In the genomic region with DNA sequence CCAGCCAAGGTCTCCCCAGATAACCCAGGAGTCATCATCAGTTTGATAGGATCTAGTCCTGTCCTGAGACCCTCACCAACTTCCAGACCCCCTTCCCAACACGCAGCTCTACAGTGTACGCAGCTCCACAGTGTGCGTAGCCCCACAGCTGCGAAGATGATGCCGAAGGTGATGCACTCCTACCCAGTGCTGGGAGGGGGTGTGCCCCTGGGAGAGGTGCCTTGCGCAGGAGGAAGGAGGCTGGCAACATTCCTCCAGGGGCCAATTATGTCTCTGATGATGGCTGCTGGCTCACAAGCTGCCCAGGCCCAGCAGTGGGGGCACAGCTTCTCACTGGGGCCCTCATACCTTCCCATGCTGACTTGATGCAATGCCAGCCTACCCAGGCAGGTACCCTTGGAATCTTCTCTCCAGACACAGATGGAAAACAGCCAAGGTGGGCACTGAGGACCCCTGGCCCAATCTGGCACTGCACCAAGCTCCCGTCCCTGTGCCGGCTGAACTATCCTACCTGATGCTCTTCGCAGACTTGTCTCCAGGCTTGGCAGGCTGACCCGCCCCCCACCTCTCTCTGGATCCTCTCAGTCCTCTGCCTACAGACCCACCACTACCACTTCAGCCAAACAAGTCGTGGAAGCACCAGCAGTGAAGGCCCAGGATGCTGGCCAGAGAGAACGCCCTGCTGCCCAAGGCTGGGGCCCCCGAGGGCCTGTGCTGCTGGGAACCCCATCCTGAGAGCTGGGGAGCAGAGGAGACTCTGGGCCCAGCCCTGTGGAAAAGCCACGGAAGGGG, we compare ENCODE assay signal across 6 cellular contexts. TPM values are rescaled to one million over a fixed set of nuclear protein-coding genes. Genes with fewer than 3 reads are reported as not detected.
DNase-seq lines count a peak whose midpoint lies in the region; ATAC-seq and TF ChIP-seq lines count a peak whose summit lies in the region.

No MANE protein-coding gene starts in this region.

- TF ChIP-seq CTCF in H9 (conservative IDR thresholded peaks at IDR 0.05) (no peak), brain microvascular endothelial cell (IDR thresholded peaks at IDR 0.05; ENCODE audit: low read depth, low read length, missing control alignments) (no peak), neural progenitor cell (IDR thresholded peaks at IDR 0.05) (no peak)

- no peak overlapping the region for H2BK15ac ChIP-seq in H9 (ENCODE audit: low read depth, low read length)

- peaks cover 12% of the 10 kb centered on the region for H3F3A ChIP-seq in neural progenitor cell (ENCODE audit: low read depth)

- H3K9me3 ChIP-seq in H9 (ENCODE audit: control insufficient read depth, low read depth, low read length) (peaks cover 40% of the 10 kb centered on the region), neural progenitor cell (ENCODE audit: low read depth) (no peaks in the 10 kb centered on the region)

- H3K18ac ChIP-seq in H9 (ENCODE audit: insufficient read length, low read depth, low read length), result no peak overlapping the region

- in situ Hi-C loops in brain microvascular endothelial cell (cut with HindIII; ENCODE audit: low pct_ligation_motif_present, low sequenced_read_pairs), result no loop called here

- no peak overlapping the region for H2BK20ac ChIP-seq in H9 (ENCODE audit: low read depth, low read length, poor library complexity, severe bottlenecking)

- H3K4me2 ChIP-seq in H9 (ENCODE audit: insufficient read depth, insufficient read length, low read length) (peak overlapping the region; percentile 49), neural progenitor cell (peak overlapping the region; percentile 98)

- peaks cover 35% of the 10 kb centered on the region for H3K36me3 ChIP-seq in brain microvascular endothelial cell (replicated peaks)
- H3K36me3 ChIP-seq in neural progenitor cell, result no peaks in the 10 kb centered on the region

- H3K27me3 ChIP-seq in H9 (ENCODE audit: insufficient read depth, low read length) (no peaks in the 10 kb centered on the region; the same call in 1 of the 2 replicates), brain microvascular endothelial cell (replicated peaks) (no peaks in the 10 kb centered on the region), neural progenitor cell (peaks cover 11% of the 10 kb centered on the region)

- H3K56ac ChIP-seq in H9 (ENCODE audit: insufficient read length, low read depth, low read length), result no peak overlapping the region

- ATAC-seq in activated CD4-positive, CD25-positive, alpha-beta regulatory T cell treated with anti-CD3 and anti-CD28 coated beads, Interleukin-2, amount 50 U/mL, for 24 hours, result no peak

- no peaks in the 10 kb centered on the region; the same call in 1 of the 2 replicates for H3K4me1 ChIP-seq in H9 (ENCODE audit: insufficient read depth, low read length)
- H3K4me1 ChIP-seq in neural progenitor cell, result peaks cover 10% of the 10 kb centered on the region

- H3K4me1 Mint-ChIP-seq in H9 (peaks cover 14 to 17% of the 10 kb centered on the region in 2 experiments), neural progenitor cell (peaks cover 10% of the 10 kb centered on the region)

- H3K79me2 ChIP-seq in H9 (ENCODE audit: insufficient read depth, low read length), result no peaks in the 10 kb centered on the region
- H3K79me2 ChIP-seq in neural progenitor cell (ENCODE audit: low read depth), result peaks cover 11% of the 10 kb centered on the region

- H4K20me1 ChIP-seq in H9 (ENCODE audit: control insufficient read depth, insufficient read depth, insufficient read length), result no peaks in the 10 kb centered on the region
- H4K20me1 ChIP-seq in neural progenitor cell (ENCODE audit: low read depth), result no peaks in the 10 kb centered on the region

- no peak overlapping the region for H3K27ac ChIP-seq in H9 (ENCODE audit: insufficient read length, low read depth, low read length)
- no peak overlapping the region for H3K27ac ChIP-seq in brain microvascular endothelial cell
- no peak overlapping the region for H3K27ac ChIP-seq in neural progenitor cell

- no peak overlapping the region for H4K5ac ChIP-seq in H9 (ENCODE audit: insufficient read length, low read depth, low read length)

- no peak overlapping the region for H3K23ac ChIP-seq in H9 (ENCODE audit: insufficient read length, low read depth, low read length)

- H2AK5ac ChIP-seq in H9 (ENCODE audit: insufficient read length, low read length), result no peak overlapping the region

- H3K27me3 Mint-ChIP-seq in H9 (ENCODE audit: low read depth), result peaks cover 14% of the 10 kb centered on the region
- peaks cover 5% of the 10 kb centered on the region for H3K27me3 Mint-ChIP-seq in neural progenitor cell (ENCODE audit: insufficient read depth, low read depth)

- no peak overlapping the region for H2BK5ac ChIP-seq in H9 (ENCODE audit: insufficient read length, low read length)

- no peak overlapping the region; the same call in 1 of the 2 replicates for H3K14ac ChIP-seq in H9 (ENCODE audit: insufficient read depth, low read length)

- H3K9me3 Mint-ChIP-seq in H9 (peaks cover 2 to 10% of the 10 kb centered on the region in 2 experiments; a peak in 3 of 5 replicates), neural progenitor cell (no peaks in the 10 kb centered on the region)

- H3K4me3 ChIP-seq in brain microvascular endothelial cell (ENCODE audit: low read depth, low read length) (peak overlapping the region; percentile 59), neural progenitor cell (peak overlapping the region; percentile 61)

- H3K36me3 Mint-ChIP-seq in H9 (ENCODE audit: insufficient read depth in 1 of 3, low read depth in 3 of 3), result peaks cover 9 to 41% (median 32%) of the 10 kb centered on the region in 3 experiments
- no peaks in the 10 kb centered on the region for H3K36me3 Mint-ChIP-seq in neural progenitor cell

- H4K91ac ChIP-seq in H9 (ENCODE audit: insufficient read length, low read depth, low read length), result no peak overlapping the region

- H3K9ac ChIP-seq in H9 (ENCODE audit: extremely low read depth, insufficient read length, low read length) (no peak overlapping the region), neural progenitor cell (no peak overlapping the region)

- H4K8ac ChIP-seq in H9 (replicated peaks; ENCODE audit: insufficient read length, low read depth, low read length), result no peak overlapping the region

- H3T11ph ChIP-seq in H9 (ENCODE audit: low read length), result no peak overlapping the region

- H3K4me3 Mint-ChIP-seq in H9 (peak overlapping the region; percentile 82 to 85), neural progenitor cell (peak overlapping the region; percentile 90)

- WGBS in H9 (ENCODE audit: extremely low coverage, insufficient read length, low lambda C conversion rate), result no CpG with 5 or more reads among the region's 14 CpGs

- H2AFZ ChIP-seq in H9 (ENCODE audit: low read length) (no peak overlapping the region), neural progenitor cell (replicated peaks) (no peak overlapping the region)

- H3K79me1 ChIP-seq in H9 (ENCODE audit: insufficient read depth, low read depth, low read length, poor library complexity, severe bottlenecking), result no peaks in the 10 kb centered on the region

- H3K23me2 ChIP-seq in H9 (ENCODE audit: insufficient read length, low read depth, low read length, poor library complexity, severe bottlenecking), result peaks cover 11% of the 10 kb centered on the region

- H3K4ac ChIP-seq in H9 (ENCODE audit: low read depth, low read length), result no peak overlapping the region

- no peak overlapping the region for H2BK120ac ChIP-seq in H9 (ENCODE audit: low read depth, low read length, poor library complexity, severe bottlenecking)

- H3K27ac Mint-ChIP-seq in H9 (no peak overlapping the region; a peak in 1 of 7 replicates), neural progenitor cell (peak overlapping the region; percentile 33)

- DNase-seq in H9, result peak; percentile 23
- no peak for DNase-seq in brain microvascular endothelial cell
- DNase-seq in neural progenitor cell (ENCODE audit: low spot score), result no peak
- DNase-seq in NCI-H526 treated with DMSO at 0.1 percent for 48 hours (lab: John Stamatoyannopoulos, UW), result no peak
- DNase-seq in NCI-H774 (lab: John Stamatoyannopoulos, UW), result no peak

- H2BK12ac ChIP-seq in H9 (ENCODE audit: insufficient read length, low read depth, low read length), result no peak overlapping the region

RNA-seq across cellular contexts. Expression of a gene that starts 1.4 kb away (rescaled TPM):
- 43.8 and 46.0 TPM in 2 replicates for total RNA-seq in H9 (2021)
- 2.9 and 11.4 TPM in 2 replicates for total RNA-seq in neural progenitor cell (ENCODE audit: low replicate concordance)

RNA-seq across cellular contexts. Expression of a gene that starts 11.1 kb away (rescaled TPM):
- total RNA-seq in H9 (2021) (5.2 and 5.7 TPM in 2 replicates), neural progenitor cell (ENCODE audit: low replicate concordance) (0.19 and 4.9 TPM in 2 replicates)

RNA-seq across cellular contexts. Expression of a gene that starts 12.1 kb away (rescaled TPM):
- total RNA-seq in H9 (2021), result 35.6 and 40.9 TPM in 2 replicates
- total RNA-seq in neural progenitor cell (ENCODE audit: low replicate concordance), result 10.8 and 22.7 TPM in 2 replicates

RNA-seq across cellular contexts. Expression of a gene that starts 12.6 kb away (rescaled TPM):
- 87.9 and 91.3 TPM in 2 replicates for total RNA-seq in H9 (2021)
- total RNA-seq in neural progenitor cell (ENCODE audit: low replicate concordance), result 51.9 and 77.0 TPM in 2 replicates
